In genomic region chr15:43177147-43177546, GRCh38 we compare ENCODE assay signal across 5 cellular contexts. TPM values are rescaled to one million over a fixed set of nuclear protein-coding genes. Genes with fewer than 3 reads are reported as not detected.
"Had no signal": no experiment of that assay in that cellular context is flagged by ENCODE, and none has a peak within 500 bp of the region (broad histone marks: within the 10 kb centered on the region; RNA-seq: fewer than 3 reads in every experiment).

No MANE protein-coding gene starts in this region.

RNA-seq across cellular contexts. Expression of gene EPB42, which starts 43.7 kb away (rescaled TPM):
- total RNA-seq: HepG2, HT-29, HT1080, IMR-90 had no signal
- polyA plus RNA-seq: HepG2, IgD-negative memory B cell, IMR-90 had no signal
